ENCODE assay signal across 22 cellular contexts in the genomic region with DNA sequence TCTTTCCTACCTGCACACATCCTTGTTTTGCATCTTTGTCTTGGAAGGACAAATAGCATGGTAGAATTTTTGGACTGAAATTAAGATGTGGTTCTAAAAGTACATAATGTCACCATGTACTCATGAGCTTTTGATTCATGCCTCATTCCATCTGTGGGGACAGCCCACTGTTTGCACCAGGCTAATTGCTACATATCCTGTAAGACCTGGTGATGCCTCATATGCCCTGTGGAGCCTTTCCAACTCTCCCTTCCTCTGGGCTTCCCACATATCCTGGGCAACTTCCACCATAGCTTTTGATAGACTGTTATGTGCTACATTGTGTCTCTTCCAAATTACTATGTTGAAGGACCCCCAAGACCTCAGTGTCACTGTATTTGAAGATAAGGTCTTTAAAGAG.
"Had no signal": no experiment of that assay in that cellular context is flagged by ENCODE, and none has a peak within 500 bp of the region (broad histone marks: within the 10 kb centered on the region; RNA-seq: fewer than 3 reads in every experiment).

No MANE protein-coding gene starts in this region.

- DNase-seq: activated CD4-positive, alpha-beta T cell treated with anti-CD3 and anti-CD28 coated beads, Interleukin-2, amount 10 ng/mL, durations not matched to agents 24 days and 14 days; activated CD4-positive, CD25-positive, alpha-beta regulatory T cell; activated CD8-positive, alpha-beta memory T cell treated with anti-CD3 and anti-CD28 coated beads, Interleukin-2, amount 50 U/mL, for 4 hours; activated CD8-positive, alpha-beta T cell treated with anti-CD3 and anti-CD28 coated beads, Interleukin-2, amount 10 ng/mL, durations not matched to agents 7 days and 5 days; activated gamma-delta T cell; activated T-cell treated with anti-CD3 and anti-CD28 coated beads, Interleukin-2, amount 50 U/mL, for 72 hours; amniotic stem cell; body of pancreas; cortex of kidney; effector memory CD4-positive, alpha-beta T cell; occipital lobe; stimulated activated CD4-positive, alpha-beta T cell treated with anti-CD3 and anti-CD28 coated beads, Interleukin-15, amount 100 ng/mL, for 24 hours; stimulated activated CD4-positive, alpha-beta T cell treated with anti-CD3 and anti-CD28 coated beads, Interleukin-4, amount 100 ng/mL, for 1 hour; stimulated activated CD8-positive, alpha-beta memory T cell treated with anti-CD3 and anti-CD28 coated beads, Interleukin-4, amount 100 ng/mL, for 48 hours; stimulated activated naive CD4-positive, alpha-beta T cell treated with Interleukin-2 at 50 U/mL for 16 hours; SW 1271; trophoblast cell had no signal

- H3K4me3 ChIP-seq: body of pancreas, hepatocyte, skin epidermis had no signal

- H3K9me3 ChIP-seq: body of pancreas had no signal

- H3K27me3 Mint-ChIP-seq: central memory CD8-positive, alpha-beta T cell had no signal

- H3K27ac Mint-ChIP-seq: activated CD4-positive, alpha-beta T cell treated with anti-CD3 and anti-CD28 coated beads, Interleukin-2, amount 10 ng/mL, durations not matched to agents 24 days and 14 days; activated CD8-positive, alpha-beta T cell treated with anti-CD3 and anti-CD28 coated beads, Interleukin-2, amount 10 ng/mL, durations not matched to agents 7 days and 5 days; activated naive CD4-positive, alpha-beta T cell treated with anti-CD3 and anti-CD28 coated beads, Interleukin-2, amount 50 U/mL, for 72 hours; activated T-cell treated with anti-CD3 and anti-CD28 coated beads, Interleukin-2, amount 50 U/mL, for 72 hours; nephron had no signal

- H3K4me3 Mint-ChIP-seq: activated CD4-positive, alpha-beta T cell treated with anti-CD3 and anti-CD28 coated beads, Interleukin-2, amount 10 ng/mL, durations not matched to agents 24 days and 14 days; activated CD8-positive, alpha-beta T cell treated with anti-CD3 and anti-CD28 coated beads, Interleukin-2, amount 10 ng/mL, durations not matched to agents 7 days and 5 days; activated T-cell treated with anti-CD3 and anti-CD28 coated beads, Interleukin-2, amount 50 U/mL, for 72 hours; central memory CD8-positive, alpha-beta T cell; nephron had no signal

- ATAC-seq: activated CD8-positive, alpha-beta T cell treated with anti-CD3 and anti-CD28 coated beads, Interleukin-2, amount 10 ng/mL, durations not matched to agents 7 days and 5 days; activated naive CD4-positive, alpha-beta T cell treated with anti-CD3 and anti-CD28 coated beads, Interleukin-2, amount 50 U/mL, for 72 hours; activated T-cell treated with anti-CD3 and anti-CD28 coated beads, Interleukin-2, amount 50 U/mL, for 72 hours; body of pancreas had no signal

- H3K27ac ChIP-seq: body of pancreas, hepatocyte, skin epidermis had no signal

- H3K27me3 ChIP-seq: body of pancreas, hepatocyte had no signal

- H3K4me1 Mint-ChIP-seq: central memory CD8-positive, alpha-beta T cell; nephron had no signal

- H3K4me1 ChIP-seq: body of pancreas had no signal
